14 cellular contexts compared by ENCODE assay signal in genomic region chr6:20900396-20901160, GRCh38.
DNase-seq lines count a peak whose midpoint lies in the region; ATAC-seq and TF ChIP-seq lines count a peak whose summit lies in the region.
"Had no signal": no experiment of that assay in that cellular context is flagged by ENCODE, and none has a peak within 500 bp of the region (broad histone marks: within the 10 kb centered on the region; RNA-seq: fewer than 3 reads in every experiment).

No MANE protein-coding gene starts in this region.

- TF ChIP-seq CTCF in adrenal gland (IDR thresholded peaks at IDR 0.05): no peak

- H3K4me1 ChIP-seq in adrenal gland (replicated peaks in 1 of 2): no peaks in the 10 kb centered on the region
- H3K4me1 ChIP-seq: BLaER1 treated with 17β-estradiol and CSF1 and Interleukin-3, amounts not matched to agents 10 nM and 100 nM had no signal

- intact Hi-C loops in adrenal gland (cut with DNase I): no loop called here

- TF ChIP-seq POLR2A in adrenal gland (IDR thresholded peaks at IDR 0.05): no peak

- H3K9me3 ChIP-seq in adrenal gland (replicated peaks in 1 of 3): peaks cover 0 to 6% (median 0%) of the 10 kb centered on the region in 3 donors
- H3K9me3 ChIP-seq: suprapubic skin had no signal

- H3K27ac ChIP-seq in adrenal gland: no peak overlapping the region
- H3K27ac ChIP-seq: BLaER1 treated with 17β-estradiol and CSF1 and Interleukin-3, amounts not matched to agents 10 nM and 100 nM; suprapubic skin had no signal

- no peak overlapping the region for H3K4me3 ChIP-seq in adrenal gland
- H3K4me3 ChIP-seq: BLaER1 treated with 17β-estradiol and CSF1 and Interleukin-3, amounts not matched to agents 10 nM and 100 nM; suprapubic skin had no signal

- H3K36me3 ChIP-seq in adrenal gland (replicated peaks in 1 of 2): no peaks in the 10 kb centered on the region
- H3K36me3 ChIP-seq: suprapubic skin had no signal

- no peaks in the 10 kb centered on the region for H3K27me3 ChIP-seq in adrenal gland
- H3K27me3 ChIP-seq: BLaER1 treated with 17β-estradiol and CSF1 and Interleukin-3, amounts not matched to agents 10 nM and 100 nM; suprapubic skin had no signal

- 92 to 98% (median 96%) methylated on average over 7 of the region's 7 CpGs for WGBS in adrenal gland, 4 donors

- DNase-seq in NCI-H1105 treated with DMSO at 0.1 percent for 48 hours (lab: John Stamatoyannopoulos, UW) (peak; percentile 44), HuH-7.5 (ENCODE audit: low spot score) (no peak), glomerular visceral epithelial cell (ENCODE audit: extremely low spot score) (no peak), adrenal gland (no peak)
- no peak for DNase-seq in activated naive CD4-positive, alpha-beta T cell treated with Interleukin-2 at 50 U/mL for 16 hours
- DNase-seq: activated CD4-positive, alpha-beta T cell treated with anti-CD3 and anti-CD28 coated beads for 1 hour; endodermal cell; nucleus accumbens; stimulated activated CD4-positive, alpha-beta T cell treated with anti-CD3 and anti-CD28 coated beads, Interleukin-4, amount 100 ng/mL, for 1 hour had no signal

- peak; percentile 92 for ATAC-seq in GM18502 (IDR thresholded peaks at IDR 0.05; ENCODE audit: poor library complexity, unreplicated experiment)
- peak; percentile 93 for ATAC-seq in GM19455 (IDR thresholded peaks at IDR 0.05; ENCODE audit: unreplicated experiment)
- peak; percentile 88 for ATAC-seq in HG02943 (IDR thresholded peaks at IDR 0.05; ENCODE audit: low read depth, unreplicated experiment)
